Comparison of ENCODE assay signal across 8 cellular contexts in genomic region chr9:33721674-33722358, GRCh38.
DNase-seq lines count a peak whose midpoint lies in the region; ATAC-seq and TF ChIP-seq lines count a peak whose summit lies in the region.

No MANE protein-coding gene starts in this region.

- H3K4me3 Mint-ChIP-seq in activated CD4-positive, alpha-beta T cell treated with anti-CD3 and anti-CD28 coated beads, Interleukin-2, amount 10 ng/mL, durations not matched to agents 7 days and 5 days, result no peak overlapping the region

- peaks cover 19% of the 10 kb centered on the region for H3K4me1 ChIP-seq in lower lobe of right lung

- no peaks in the 10 kb centered on the region for H3K36me3 Mint-ChIP-seq in activated CD4-positive, alpha-beta T cell treated with anti-CD3 and anti-CD28 coated beads, Interleukin-2, amount 10 ng/mL, durations not matched to agents 7 days and 5 days (ENCODE audit: low read depth)

- no peak overlapping the region for H3K27ac Mint-ChIP-seq in activated CD4-positive, alpha-beta T cell treated with anti-CD3 and anti-CD28 coated beads, Interleukin-2, amount 10 ng/mL, durations not matched to agents 7 days and 5 days

- no peaks in the 10 kb centered on the region for H3K9me3 Mint-ChIP-seq in activated CD4-positive, alpha-beta T cell treated with anti-CD3 and anti-CD28 coated beads, Interleukin-2, amount 10 ng/mL, durations not matched to agents 7 days and 5 days

- no peaks in the 10 kb centered on the region for H3K27me3 ChIP-seq in lower lobe of right lung (ENCODE audit: low read depth)

- H3K4me1 Mint-ChIP-seq in activated CD4-positive, alpha-beta T cell treated with anti-CD3 and anti-CD28 coated beads, Interleukin-2, amount 10 ng/mL, durations not matched to agents 7 days and 5 days, result peaks cover 8% of the 10 kb centered on the region

- H3K4me3 ChIP-seq in coronary artery (no peak overlapping the region), lower lobe of right lung (no peak overlapping the region)

- intact Hi-C loops in lower lobe of right lung (cut with DNase I), result loop anchor here (5.0 kb wide), 1 partner anchor 95 kb away; no protein-coding TSS in a partner anchor

- DNase-seq in 8988T (peak; percentile 59), NCI-H526 treated with DMSO at 0.1 percent for 48 hours (lab: John Stamatoyannopoulos, UW) (peak; percentile 43), coronary artery (ENCODE audit: low spot score) (peak; percentile 78), lower lobe of right lung (peak; percentile 93)
- peak; percentile 88 for DNase-seq in activated CD4-positive, alpha-beta T cell treated with anti-CD3 and anti-CD28 coated beads, Interleukin-2, amount 10 ng/mL, durations not matched to agents 7 days and 5 days
- DNase-seq in stimulated activated CD4-positive, alpha-beta T cell treated with anti-CD3 and anti-CD28 coated beads, TNF-alpha, amount 100 ng/mL, for 4 hours (ENCODE audit: low read depth in 3 of 3), result peak; percentile 64 to 88 (median 73)

- ATAC-seq in GM18508 (IDR thresholded peaks at IDR 0.05; ENCODE audit: insufficient read depth, unreplicated experiment), result peak; percentile 80
- ATAC-seq in HG03378 (IDR thresholded peaks at IDR 0.05; ENCODE audit: unreplicated experiment), result peak; percentile 67
- peak; percentile 90 to 98 for ATAC-seq in lower lobe of right lung

- TF ChIP-seq CTCF in coronary artery (IDR thresholded peaks at IDR 0.05), result peak; percentile 99
- peak; percentile 100 for TF ChIP-seq CTCF in lower lobe of right lung (IDR thresholded peaks at IDR 0.05)

- CTCF ChIA-PET in activated CD4-positive, alpha-beta T cell treated with anti-CD3 and anti-CD28 coated beads, Interleukin-2, amount 10 ng/mL, durations not matched to agents 7 days and 5 days (lab: Charles Lee), result interaction anchor here (0.7 to 4.6 kb wide), 10 partner anchors 17 to 242 kb away, joined by 3 to 42 read pairs (median 3); partner anchors contain the start of gene ANKRD18B

- no peak overlapping the region for H3K27ac ChIP-seq in coronary artery
- H3K27ac ChIP-seq in lower lobe of right lung, result no peak overlapping the region

- POLR2A ChIA-PET in activated CD4-positive, alpha-beta T cell treated with anti-CD3 and anti-CD28 coated beads, Interleukin-2, amount 10 ng/mL, durations not matched to agents 7 days and 5 days (lab: Charles Lee), result no interaction called here

- no peaks in the 10 kb centered on the region for H3K9me3 ChIP-seq in lower lobe of right lung

- H3K36me3 ChIP-seq in lower lobe of right lung, result no peaks in the 10 kb centered on the region

- H3K27me3 Mint-ChIP-seq in activated CD4-positive, alpha-beta T cell treated with anti-CD3 and anti-CD28 coated beads, Interleukin-2, amount 10 ng/mL, durations not matched to agents 7 days and 5 days, result peaks cover 23% of the 10 kb centered on the region

Comparison
In these comparisons a context has a peak if more than half of its experiments do, and no peak if none do; other contexts are left out.
1. DNase-seq: peak in every context shown above with its lines; median percentile 93 in lower lobe of right lung; 88 in activated CD4-positive, alpha-beta T cell treated with anti-CD3 and anti-CD28 coated beads, Interleukin-2, amount 10 ng/mL, durations not matched to agents 7 days and 5 days; 78 in coronary artery; 73 in stimulated activated CD4-positive, alpha-beta T cell treated with anti-CD3 and anti-CD28 coated beads, TNF-alpha, amount 100 ng/mL, for 4 hours; 59 in 8988T; 43 in NCI-H526 treated with DMSO at 0.1 percent for 48 hours.